In the genomic region with DNA sequence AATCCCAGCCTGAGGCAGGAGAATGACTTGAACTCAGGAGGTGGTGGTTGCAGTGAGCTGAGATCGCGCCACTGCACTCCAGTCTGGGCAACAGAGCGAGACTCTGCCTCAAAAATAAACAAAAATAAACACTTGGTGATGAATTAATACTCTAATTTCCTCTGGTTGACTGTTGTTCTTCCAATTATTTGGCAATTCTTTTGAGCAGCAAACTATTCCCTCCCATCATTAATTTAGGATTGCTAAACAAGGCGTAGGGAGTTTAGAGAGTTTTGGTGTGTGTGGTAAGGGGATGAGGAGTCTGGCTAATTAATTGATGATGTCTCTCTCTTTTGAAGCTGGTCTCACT, we compare ENCODE assay signal across 16 cellular contexts. TPM values are rescaled to one million over a fixed set of nuclear protein-coding genes. Genes with fewer than 3 reads are reported as not detected.
DNase-seq lines count a peak whose midpoint lies in the region; ATAC-seq and TF ChIP-seq lines count a peak whose summit lies in the region.
"Had no signal": no experiment of that assay in that cellular context is flagged by ENCODE, and none has a peak within 500 bp of the region (broad histone marks: within the 10 kb centered on the region; RNA-seq: fewer than 3 reads in every experiment).

No MANE protein-coding gene starts in this region.

- H3K27me3 ChIP-seq in cardiac muscle cell (no peaks in the 10 kb centered on the region), ascending aorta (no peaks in the 10 kb centered on the region)
- H3K27me3 ChIP-seq: BE2C had no signal

- H3K4me3 ChIP-seq in cardiac muscle cell (no peak overlapping the region), ascending aorta (no peak overlapping the region)

- H3K27ac Mint-ChIP-seq in memory B cell (peak overlapping the region; percentile 89), type B pancreatic cell (peak overlapping the region; percentile 99)
- H3K27ac Mint-ChIP-seq: activated CD8-positive, alpha-beta T cell treated with anti-CD3 and anti-CD28 coated beads for 36 hours; activated naive CD4-positive, alpha-beta T cell treated with anti-CD3 and anti-CD28 coated beads, Interleukin-2, amount 10 ng/mL, durations not matched to agents 7 days and 5 days had no signal

- TF ChIP-seq CTCF in cardiac muscle cell (IDR thresholded peaks at IDR 0.05; ENCODE audit: low read depth, low read length) (no peak), ascending aorta (IDR thresholded peaks at IDR 0.05) (no peak), type B pancreatic cell (conservative IDR thresholded peaks at IDR 0.05) (no peak)

- H3K4me3 Mint-ChIP-seq in memory B cell (no peak overlapping the region), type B pancreatic cell (peak overlapping the region; percentile 83)
- H3K4me3 Mint-ChIP-seq: activated CD8-positive, alpha-beta T cell treated with anti-CD3 and anti-CD28 coated beads for 36 hours had no signal

- H3K9me3 Mint-ChIP-seq in memory B cell (no peaks in the 10 kb centered on the region), type B pancreatic cell (no peaks in the 10 kb centered on the region)
- H3K9me3 Mint-ChIP-seq: activated CD8-positive, alpha-beta T cell treated with anti-CD3 and anti-CD28 coated beads for 36 hours; activated naive CD4-positive, alpha-beta T cell treated with anti-CD3 and anti-CD28 coated beads, Interleukin-2, amount 10 ng/mL, durations not matched to agents 7 days and 5 days had no signal

- intact Hi-C loops in left cardiac atrium (cut with DNase I) (no loop called here), ascending aorta (cut with DNase I) (no loop called here)

- H3K36me3 ChIP-seq in cardiac muscle cell (no peaks in the 10 kb centered on the region), ascending aorta (peaks cover 0 to 14% of the 10 kb centered on the region in 2 donors)

- H3K4me1 Mint-ChIP-seq in memory B cell (peaks cover 16% of the 10 kb centered on the region), type B pancreatic cell (ENCODE audit: unreplicated experiment) (peaks cover 21% of the 10 kb centered on the region)

- H3K27ac ChIP-seq in cardiac muscle cell (peak overlapping the region; percentile 99), ascending aorta (peak overlapping the region; percentile 19 to 98), substantia nigra (ENCODE audit: low read depth, low read length, poor library complexity, severe bottlenecking) (no peak overlapping the region)

- H3K27me3 Mint-ChIP-seq in memory B cell = peaks cover 9% of the 10 kb centered on the region
- peaks cover 12% of the 10 kb centered on the region for H3K27me3 Mint-ChIP-seq in type B pancreatic cell

- H3K4me1 ChIP-seq in cardiac muscle cell (ENCODE audit: low read depth) = peaks cover 11% of the 10 kb centered on the region
- peaks cover 0 to 5% of the 10 kb centered on the region in 2 donors for H3K4me1 ChIP-seq in ascending aorta

- H3K9me3 ChIP-seq in cardiac muscle cell (ENCODE audit: low read depth) = no peaks in the 10 kb centered on the region
- no peaks in the 10 kb centered on the region for H3K9me3 ChIP-seq in ascending aorta
- H3K9me3 ChIP-seq: BE2C had no signal

- DNase-seq in cardiac muscle cell (ENCODE audit: low read depth in 1 of 2, low spot score in 1 of 2) (no peak), left cardiac atrium (no peak), ascending aorta (ENCODE audit: low spot score in 2 of 2) (no peak), memory B cell (ENCODE audit: low spot score in 2 of 2) (no peak), type B pancreatic cell (ENCODE audit: extremely low spot score, unreplicated experiment) (no peak), SHP77 treated with DMSO at 0.1 percent for 48 hours (lab: John Stamatoyannopoulos, UW) (no peak), substantia nigra (lab: John Stamatoyannopoulos, UW) (no peak)
- DNase-seq: stimulated activated CD4-positive, alpha-beta T cell treated with anti-CD3 and anti-CD28 coated beads, Interleukin-12 subunit alpha, Interleukin-12 subunit beta, amount 100 ng/mL, for 4 hours had no signal

- ATAC-seq in left cardiac atrium (no peak), memory B cell (ENCODE audit: low read depth) (no peak), GM18873 (IDR thresholded peaks at IDR 0.05; ENCODE audit: low FRiP score, unreplicated experiment) (no peak)

- H3K36me3 Mint-ChIP-seq in memory B cell (peaks cover 1% of the 10 kb centered on the region), type B pancreatic cell (peaks cover 19% of the 10 kb centered on the region)

RNA-seq across cellular contexts. Expression of a gene that starts 2.7 kb away (rescaled TPM):
- total RNA-seq in cardiac muscle cell (596 and 766 TPM in 2 replicates), left cardiac atrium (100 to 1,000 TPM; 103 to 222 TPM), ascending aorta (3,326 TPM), type B pancreatic cell (ENCODE audit: low replicate concordance) (472 and 516 TPM in 2 replicates)
- 152 and 223 TPM in 2 replicates for polyA plus RNA-seq in cardiac muscle cell

RNA-seq across cellular contexts. Expression of a gene that starts 35.3 kb away (rescaled TPM):
- total RNA-seq in cardiac muscle cell = not detected in 2 replicates
- polyA plus RNA-seq in cardiac muscle cell = 0.81 and 0.97 TPM in 2 replicates
- 10 to 100 TPM; 11.4 to 12.6 TPM for total RNA-seq in left cardiac atrium
- 61.4 TPM for total RNA-seq in ascending aorta
- not detected in 2 replicates for total RNA-seq in type B pancreatic cell (ENCODE audit: low replicate concordance)
- total RNA-seq: activated CD8-positive, alpha-beta T cell treated with anti-CD3 and anti-CD28 coated beads for 36 hours; dermis microvascular lymphatic vessel endothelial cell; LHCN-M2; NCI-H460; SK-MEL-5 had no signal

Comparison
In these comparisons a context has a peak if more than half of its experiments do, and no peak if none do; other contexts are left out.
1. RNA of a gene that starts 35.3 kb away (total RNA-seq): 61.4 TPM in ascending aorta (single experiment) and 11.4 to 12.6 TPM in left cardiac atrium; not detected in cardiac muscle cell and not detected in type B pancreatic cell; every median in the first group is over 10 times any median in the second.